Comparison of ENCODE assay signal across 30 cellular contexts in genomic region chr9:27037499-27037898, GRCh38. TPM values are rescaled to one million over a fixed set of nuclear protein-coding genes. Genes with fewer than 3 reads are reported as not detected.
A peak's percentile ranks its signal among the peaks of the same experiment; 100 is the strongest.
DNase-seq lines count a peak whose midpoint lies in the region; ATAC-seq, FAIRE-seq and TF ChIP-seq lines count a peak whose summit lies in the region.
"Had no signal": no experiment of that assay in that cellular context is flagged by ENCODE, and none has a peak within 500 bp of the region (broad histone marks: within the 10 kb centered on the region; RNA-seq: fewer than 3 reads in every experiment).

No MANE protein-coding gene starts in this region.

- in situ Hi-C loops in IMR-90 (cut with MboI; ENCODE audit: low sequenced_read_pairs): loop anchor here (5.0 kb wide), 1 partner anchor 240 kb away; no protein-coding TSS in a partner anchor

- H3K36me3 Mint-ChIP-seq in CD4-positive, alpha-beta T cell (ENCODE audit: low read depth): peaks cover 19% of the 10 kb centered on the region

- BruUV-seq in IMR-90 (replicated peaks; lab: Mats Ljungman, UMichigan): no TSS peak

- H4K20me1 ChIP-seq in IMR-90 (ENCODE audit: insufficient read depth, low read length): no peaks in the 10 kb centered on the region
- H4K20me1 ChIP-seq: BLaER1 had no signal

- no peaks in the 10 kb centered on the region for H3K27me3 Mint-ChIP-seq in CD4-positive, alpha-beta T cell
- H3K27me3 Mint-ChIP-seq: CD4-positive, CD25-positive, alpha-beta regulatory T cell had no signal

- H3K56ac ChIP-seq in IMR-90 (ENCODE audit: extremely low read depth, insufficient read depth, low read length): no peak overlapping the region

- H3K4me3 ChIP-seq in IMR-90 (ENCODE audit: insufficient read depth, low read depth, low read length) (no peak overlapping the region), bronchial epithelial cell (ENCODE audit: low read depth, low read length) (no peak overlapping the region)
- H3K4me3 ChIP-seq: BLaER1, GM12878 had no signal

- H2AFZ ChIP-seq in IMR-90 (replicated peaks; ENCODE audit: low read length, poor library complexity): no peak overlapping the region

- H2BK20ac ChIP-seq in IMR-90 (ENCODE audit: low read depth, low read length): peak overlapping the region; percentile 7; the same call in 1 of the 2 replicates

- no peak overlapping the region for H2BK5ac ChIP-seq in IMR-90 (ENCODE audit: low read depth, low read length, poor library complexity, severe bottlenecking)

- no peak overlapping the region for H3K27ac ChIP-seq in IMR-90 (ENCODE audit: insufficient read depth, low read length)
- H3K27ac ChIP-seq in CD4-positive, alpha-beta T cell (ENCODE audit: low read depth, low read length): no peak overlapping the region
- H3K27ac ChIP-seq: BLaER1 had no signal

- H3K4me1 Mint-ChIP-seq in CD4-positive, alpha-beta T cell (ENCODE audit: low read depth): no peaks in the 10 kb centered on the region
- H3K4me1 Mint-ChIP-seq: CD14-positive monocyte; CD4-positive, CD25-positive, alpha-beta regulatory T cell had no signal

- H3K9me3 ChIP-seq in IMR-90 (ENCODE audit: control insufficient read depth, insufficient read depth, low read length): no peaks in the 10 kb centered on the region
- no peaks in the 10 kb centered on the region for H3K9me3 ChIP-seq in CD4-positive, alpha-beta T cell (ENCODE audit: control insufficient read depth, low read length)
- H3K9me3 ChIP-seq: BE2C, BLaER1 had no signal

- TF ChIP-seq CTCF in IMR-90 (conservative IDR thresholded peaks at IDR 0.05; ENCODE audit: low read depth, low read length): no peak
- TF ChIP-seq CTCF in bronchial epithelial cell (IDR thresholded peaks at IDR 0.05; ENCODE audit: insufficient read depth, low read length, severe bottlenecking): no peak
- TF ChIP-seq CTCF in CD4-positive, alpha-beta T cell (IDR thresholded peaks at IDR 0.05): no peak

- no peak overlapping the region for H2AK9ac ChIP-seq in IMR-90 (replicated peaks; ENCODE audit: low read depth, low read length, poor library complexity)

- H3K4me2 ChIP-seq in IMR-90 (ENCODE audit: low read depth, low read length): no peak overlapping the region
- H3K4me2 ChIP-seq: BLaER1 had no signal

- H3K79me1 ChIP-seq in IMR-90 (ENCODE audit: low read depth in 1 of 2, low read length in 2 of 2): no peaks in the 10 kb centered on the region

- H3K27me3 ChIP-seq in IMR-90 (ENCODE audit: control insufficient read depth, insufficient read depth, low read length) (no peaks in the 10 kb centered on the region), bronchial epithelial cell (ENCODE audit: control insufficient read depth, insufficient read depth, low read length) (no peaks in the 10 kb centered on the region)
- no peaks in the 10 kb centered on the region for H3K27me3 ChIP-seq in CD4-positive, alpha-beta T cell (ENCODE audit: control insufficient read depth, insufficient read depth, low read length)
- H3K27me3 ChIP-seq: BE2C, BLaER1 had no signal

- no peak for TF ChIP-seq POLR2A in IMR-90 (IDR thresholded peaks at IDR 0.05; ENCODE audit: low read depth, low read length)

- no peak overlapping the region; the same call in 2 of the 3 replicates for H2BK15ac ChIP-seq in IMR-90 (ENCODE audit: low read depth, low read length)

- WGBS in IMR-90 (ENCODE audit: extremely low coverage in 2 of 2, insufficient read length in 1 of 2), 2 experiments: 100% methylated on average over 2 of the region's 2 CpGs; no CpG with 5 or more reads in 1 of the 2 experiments

- ATAC-seq in IMR-90 (ENCODE audit: low read depth) (no peak), HG03565 (IDR thresholded peaks at IDR 0.05; ENCODE audit: unreplicated experiment) (no peak)
- ATAC-seq in CD4-positive, alpha-beta T cell (ENCODE audit: poor library complexity): no peak
- ATAC-seq: CD8-positive, alpha-beta T cell; GM12878 had no signal

- DNase-seq in COLO829 (ENCODE audit: low spot score): peak; percentile 8
- DNase-seq in IMR-90: no peak
- DNase-seq in bronchial epithelial cell (ENCODE audit: low read depth): no peak
- DNase-seq in SK-N-DZ (ENCODE audit: low spot score): no peak
- no peak for DNase-seq in CD4-positive, alpha-beta T cell
- DNase-seq: 8988T; ACHN; BE2C; C1 segment of cervical spinal cord; CD4-positive, CD25-positive, alpha-beta regulatory T cell; CD8-positive, alpha-beta T cell; COR-L47; DMS 273 treated with DMSO at 0.1 percent for 48 hours; DMS153; DMS53; DMS79; DND-41; EL; GDM1 had no signal

- H2AK5ac ChIP-seq in IMR-90 (ENCODE audit: low read depth, low read length): no peak overlapping the region

- H3K4me3 Mint-ChIP-seq in CD4-positive, alpha-beta T cell: no peak overlapping the region
- H3K4me3 Mint-ChIP-seq: CD14-positive monocyte; CD4-positive, CD25-positive, alpha-beta regulatory T cell; CD8-positive, alpha-beta T cell had no signal

- H4K8ac ChIP-seq in IMR-90 (ENCODE audit: low read depth in 2 of 2, low read length in 2 of 2): no peak overlapping the region

- CTCF ChIA-PET in IMR-90 (lab: Yijun Ruan, JAX): interaction anchor here (0.6 kb wide), 1 partner anchor 87 kb away, joined by 3 read pairs; no protein-coding TSS in a partner anchor
- CTCF ChIA-PET in CD4-positive, alpha-beta T cell (lab: Charles Lee): no interaction called here

- dilution Hi-C loops in IMR-90 (cut with HindIII; ENCODE audit: low sequenced_read_pairs, unreplicated experiment): no loop called here

- H3K27ac Mint-ChIP-seq in CD4-positive, alpha-beta T cell: no peak overlapping the region
- H3K27ac Mint-ChIP-seq: CD14-positive monocyte; CD4-positive, CD25-positive, alpha-beta regulatory T cell; CD8-positive, alpha-beta T cell had no signal

- H4K5ac ChIP-seq in IMR-90 (ENCODE audit: low read depth, low read length): peak overlapping the region; percentile 77; the same call in 1 of the 2 replicates

- intact Hi-C loops in IMR-90 (cut with micrococcal nuclease): loop anchor here (10.0 kb wide), 3 partner anchors 167 to 507 kb away; no protein-coding TSS in a partner anchor
- intact Hi-C loops in CD4-positive, alpha-beta T cell (cut with DNase I, micrococcal nuclease): no loop called here

- H3K36me3 ChIP-seq in IMR-90 (ENCODE audit: control insufficient read depth, insufficient read depth, low read length) (no peaks in the 10 kb centered on the region; the same call in 1 of the 2 replicates), bronchial epithelial cell (ENCODE audit: control insufficient read depth, insufficient read depth, low read length) (no peaks in the 10 kb centered on the region)
- H3K36me3 ChIP-seq: BE2C, BLaER1 had no signal

- H3K18ac ChIP-seq in IMR-90 (ENCODE audit: low read depth, low read length): peak overlapping the region; percentile 45; the same call in 1 of the 2 replicates

- H3K4ac ChIP-seq in IMR-90 (ENCODE audit: low read depth, low read length): no peak overlapping the region

- no peaks in the 10 kb centered on the region for H3K9me1 ChIP-seq in IMR-90 (ENCODE audit: insufficient read depth, low read length)

- H2BK120ac ChIP-seq in IMR-90 (ENCODE audit: low read depth, low read length): 0 out of 2 replicates have a peak overlapping the region, but pooled peaks have one; percentile 1

- no peak overlapping the region for H4K91ac ChIP-seq in IMR-90 (ENCODE audit: insufficient read depth, low read depth, low read length)

- POLR2A ChIA-PET in IMR-90 (lab: Charles Lee; ENCODE audit: unreplicated experiment): interaction anchor here (0.6 kb wide), 1 partner anchor 75 kb away, joined by 5 read pairs; no protein-coding TSS in a partner anchor
- POLR2A ChIA-PET in CD4-positive, alpha-beta T cell (lab: Charles Lee): no interaction called here

- TF ChIP-seq RAD21 in IMR-90 (IDR thresholded peaks at IDR 0.05; ENCODE audit: low read length): no peak

- no peaks in the 10 kb centered on the region for H3K9me3 Mint-ChIP-seq in CD4-positive, alpha-beta T cell
- H3K9me3 Mint-ChIP-seq: CD14-positive monocyte; CD4-positive, CD25-positive, alpha-beta regulatory T cell; CD8-positive, alpha-beta T cell had no signal

- H3K9ac ChIP-seq in IMR-90 (ENCODE audit: low read depth, low read length): no peak overlapping the region
- H3K9ac ChIP-seq: BLaER1 had no signal

- no peak overlapping the region for H3K14ac ChIP-seq in IMR-90 (replicated peaks; ENCODE audit: low read depth, low read length)

- H3K23ac ChIP-seq in IMR-90 (ENCODE audit: low read depth, low read length): no peak overlapping the region

- H3K4me1 ChIP-seq in IMR-90 (ENCODE audit: control insufficient read depth, insufficient read depth, low read length): no peaks in the 10 kb centered on the region
- H3K4me1 ChIP-seq: BE2C, BLaER1 had no signal

- peak; percentile 73 for FAIRE-seq in bronchial epithelial cell (lab: Jason Lieb, UNC)
- FAIRE-seq: A204.1, GM12878, GM12892, GM18507 had no signal

TF ChIP-seq in IMR-90, 13 proteins besides CTCF, POLR2A, EP300 and RAD21 (continues in another document):
- TF ChIP-seq MAZ (IDR thresholded peaks at IDR 0.05; ENCODE audit: borderline replicate concordance, low read depth, low read length) (no peak), FOS (IDR thresholded peaks at IDR 0.05; ENCODE audit: low read depth, low read length) (no peak), MXI1 (IDR thresholded peaks at IDR 0.05; ENCODE audit: borderline replicate concordance, low read depth, low read length) (no peak), CEBPB (IDR thresholded peaks at IDR 0.05; ENCODE audit: low read depth, low read length) (no peak), MAFK (IDR thresholded peaks at IDR 0.05; ENCODE audit: low read depth, low read length) (no peak), ELK1 (IDR thresholded peaks at IDR 0.05; ENCODE audit: borderline replicate concordance, low read depth, low read length) (no peak), BHLHE40 (IDR thresholded peaks at IDR 0.05; ENCODE audit: low read depth, low read length) (no peak), NFE2L2 (IDR thresholded peaks at IDR 0.05; ENCODE audit: low read depth, low read length) (no peak), SMC3 (IDR thresholded peaks at IDR 0.05; ENCODE audit: low read depth, low read length) (no peak), RFX5 (IDR thresholded peaks at IDR 0.05; ENCODE audit: low read depth, low read length) (no peak)

RNA-seq across cellular contexts. Expression of gene LRRC19, which starts 32.0 kb away (rescaled TPM):
- total RNA-seq in IMR-90 (2012; rRNA removed): not detected in 2 replicates
- polyA plus RNA-seq in IMR-90 (2012; rRNA removed): not detected in 2 replicates
- not detected in 2 replicates for polyA plus RNA-seq in IMR-90 (2012; cell fraction: cytosol; rRNA removed)
- polyA plus RNA-seq in IMR-90 (2012; cell fraction: nucleus; rRNA removed; ENCODE audit: low replicate concordance): not detected in 2 replicates
- not detected in 2 replicates for total RNA-seq in bronchial epithelial cell
- polyA plus RNA-seq in SK-N-DZ (2014; cell fraction: cytosol; rRNA removed): not detected in 2 replicates
- polyA plus RNA-seq in SK-N-DZ (2014; cell fraction: nucleus; rRNA removed): not detected in 2 replicates
- total RNA-seq in CD4-positive, alpha-beta T cell: not detected
- total RNA-seq: A673; CD4-positive, CD25-positive, alpha-beta regulatory T cell; CD8-positive, alpha-beta T cell; Daoy; G401; GM12878 had no signal
- polyA plus RNA-seq: AG04450, CD14-positive monocyte had no signal
